ENCODE assay signal across 17 cellular contexts in genomic region chr6:134936927-134937326, GRCh38. TPM values are rescaled to one million over a fixed set of nuclear protein-coding genes. Genes with fewer than 3 reads are reported as not detected.
DNase-seq lines count a peak whose midpoint lies in the region; TF ChIP-seq lines count a peak whose summit lies in the region.
"Had no signal": no experiment of that assay in that cellular context is flagged by ENCODE, and none has a peak within 500 bp of the region (broad histone marks: within the 10 kb centered on the region; RNA-seq: fewer than 3 reads in every experiment).

No MANE protein-coding gene starts in this region.

- no peaks in the 10 kb centered on the region for H3K36me3 ChIP-seq in mesenchymal stem cell (ENCODE audit: control insufficient read depth in 1 of 2, insufficient read depth in 2 of 2, low read depth in 1 of 2, low read length in 2 of 2)
- no peaks in the 10 kb centered on the region for H3K36me3 ChIP-seq in Karpas-422 (ENCODE audit: insufficient read depth, low read length)
- no peaks in the 10 kb centered on the region for H3K36me3 ChIP-seq in colonic mucosa
- no peaks in the 10 kb centered on the region for H3K36me3 ChIP-seq in H7 (replicated peaks; ENCODE audit: control insufficient read depth, insufficient read depth, low read length)
- H3K36me3 ChIP-seq: adrenal gland, BE2C had no signal

- H3K79me1 ChIP-seq in mesenchymal stem cell (replicated peaks; ENCODE audit: low read length, poor library complexity, severe bottlenecking), result no peaks in the 10 kb centered on the region

- in situ Hi-C loops in astrocyte of the spinal cord (cut with HindIII; ENCODE audit: low sequenced_read_pairs), result no loop called here

- H2BK12ac ChIP-seq in mesenchymal stem cell (ENCODE audit: low read length in 2 of 2), result no peak overlapping the region

- CTCF ChIA-PET in AG04449 (lab: Yijun Ruan, JAX), result interaction anchor here (0.7 to 10.5 kb wide), 6 partner anchors 8 to 814 kb away, joined by 3 to 150 read pairs (median 40); no protein-coding TSS in a partner anchor

- H2BK5ac ChIP-seq in mesenchymal stem cell (ENCODE audit: low read depth, low read length, poor library complexity, severe bottlenecking), result no peak overlapping the region

- no peak overlapping the region for H4K8ac ChIP-seq in mesenchymal stem cell (ENCODE audit: low read length)

- H3K9me3 ChIP-seq in mesenchymal stem cell (ENCODE audit: control insufficient read depth, low read length) (no peaks in the 10 kb centered on the region), Karpas-422 (ENCODE audit: low read length) (no peaks in the 10 kb centered on the region), colonic mucosa (no peaks in the 10 kb centered on the region)
- H3K9me3 ChIP-seq: adrenal gland, BE2C, psoas muscle had no signal

- no peaks in the 10 kb centered on the region for H4K20me1 ChIP-seq in Karpas-422 (ENCODE audit: insufficient read depth, low read depth, low read length)

- no peak for TF ChIP-seq CTCF in AG04449 (IDR thresholded peaks at IDR 0.05; ENCODE audit: insufficient read depth, low read length, missing control alignments)
- TF ChIP-seq CTCF in astrocyte of the spinal cord (IDR thresholded peaks at IDR 0.05; ENCODE audit: low read depth, low read length), result no peak
- no peak for TF ChIP-seq CTCF in colonic mucosa (IDR thresholded peaks at IDR 0.05)

- no peak overlapping the region for H2BK120ac ChIP-seq in mesenchymal stem cell (ENCODE audit: low read depth, low read length)

- H3K27ac ChIP-seq in mesenchymal stem cell (ENCODE audit: low read length, poor library complexity, severe bottlenecking), result peak overlapping the region; percentile 58
- H3K27ac ChIP-seq in Karpas-422 (ENCODE audit: low read length), result no peak overlapping the region
- no peak overlapping the region for H3K27ac ChIP-seq in colonic mucosa
- H3K27ac ChIP-seq: adrenal gland, psoas muscle had no signal

- intact Hi-C loops in colonic mucosa (cut with DNase I), result no loop called here

- H3K9ac ChIP-seq in mesenchymal stem cell (ENCODE audit: low read length) (peak overlapping the region; percentile 42), Karpas-422 (ENCODE audit: low read length) (no peak overlapping the region), colonic mucosa (ENCODE audit: low read depth in 2 of 2, low read length in 2 of 2) (no peak overlapping the region)

- H3K18ac ChIP-seq in mesenchymal stem cell (ENCODE audit: low read depth in 1 of 2, low read length in 2 of 2), result no peak overlapping the region

- no peak overlapping the region for H3K23ac ChIP-seq in mesenchymal stem cell (ENCODE audit: low read length in 2 of 2)

- H3K4ac ChIP-seq in mesenchymal stem cell (ENCODE audit: low read depth in 1 of 2, low read length in 2 of 2), result no peak overlapping the region

- H2AK5ac ChIP-seq in mesenchymal stem cell (ENCODE audit: low read length, severe bottlenecking), result no peak overlapping the region

- H3K27me3 ChIP-seq in mesenchymal stem cell (ENCODE audit: control insufficient read depth in 1 of 2, insufficient read depth in 1 of 2, low read length in 2 of 2) (no peaks in the 10 kb centered on the region), Karpas-422 (ENCODE audit: low read length) (no peaks in the 10 kb centered on the region), colonic mucosa (no peaks in the 10 kb centered on the region), H7 (ENCODE audit: control insufficient read depth, insufficient read depth, low read length) (no peaks in the 10 kb centered on the region)
- H3K27me3 ChIP-seq: adrenal gland, BE2C had no signal

- no peak overlapping the region for H4K91ac ChIP-seq in mesenchymal stem cell (ENCODE audit: low read length)

- H3K79me2 ChIP-seq in Karpas-422 (ENCODE audit: low read length), result no peaks in the 10 kb centered on the region

- peak; percentile 91 for DNase-seq in AG04449 (ENCODE audit: low read depth, low spot score)
- DNase-seq in HS-5 (ENCODE audit: low read depth), result peak; percentile 60
- DNase-seq in astrocyte of the spinal cord (ENCODE audit: low read depth, low spot score), result peak; percentile 75
- DNase-seq in mesenchymal stem cell, result peak; percentile 30
- no peak for DNase-seq in Karpas-422
- no peak for DNase-seq in GM19238 (ENCODE audit: insufficient read length, low spot score)
- DNase-seq in colonic mucosa, result no peak
- no peak for DNase-seq in H7
- DNase-seq: adrenal gland; BE2C; DMS79 treated with DMSO at 0.1 percent for 48 hours; effector memory CD8-positive, alpha-beta T cell; NCI-H187; NCI-H748 treated with DMSO at 0.1 percent for 48 hours; psoas muscle; SHP77 treated with DMSO at 0.1 percent for 48 hours had no signal

- H3K4me1 ChIP-seq in mesenchymal stem cell (ENCODE audit: control insufficient read depth, insufficient read depth, low read depth, low read length) (peaks cover 24% of the 10 kb centered on the region), Karpas-422 (ENCODE audit: low read length) (no peaks in the 10 kb centered on the region), colonic mucosa (no peaks in the 10 kb centered on the region)
- H3K4me1 ChIP-seq: adrenal gland, BE2C, psoas muscle had no signal

- WGBS in mesenchymal stem cell, result 67% methylated on average over 4 of the region's 5 CpGs

- no peak overlapping the region for H3K14ac ChIP-seq in mesenchymal stem cell (ENCODE audit: low read length in 2 of 2)

- POLR2A ChIA-PET in AG04449 (lab: Yijun Ruan, JAX), result interaction anchor here (1.0 kb wide), 1 partner anchor 28 kb away, joined by 3 read pairs; no protein-coding TSS in a partner anchor

- no peak overlapping the region for H2BK15ac ChIP-seq in mesenchymal stem cell (ENCODE audit: low read depth, poor library complexity, severe bottlenecking)

- no peak overlapping the region for H3K4me3 ChIP-seq in AG04449 (ENCODE audit: low read depth, low read length)
- no peak overlapping the region for H3K4me3 ChIP-seq in astrocyte of the spinal cord (ENCODE audit: low read depth, low read length)
- H3K4me3 ChIP-seq in mesenchymal stem cell (ENCODE audit: insufficient read depth in 1 of 2, low read depth in 1 of 2, low read length in 2 of 2), result no peak overlapping the region
- no peak overlapping the region for H3K4me3 ChIP-seq in Karpas-422 (ENCODE audit: low read length)
- H3K4me3 ChIP-seq in colonic mucosa, result no peak overlapping the region
- no peak overlapping the region for H3K4me3 ChIP-seq in H7 (ENCODE audit: insufficient read depth, low read depth, low read length)
- H3K4me3 ChIP-seq: adrenal gland, psoas muscle had no signal

- no peaks in the 10 kb centered on the region for H3K9me2 ChIP-seq in Karpas-422 (replicated peaks; ENCODE audit: insufficient read depth, low read length)

- H3K4me2 ChIP-seq in mesenchymal stem cell (ENCODE audit: low read length, poor library complexity, severe bottlenecking), result no peak overlapping the region
- H3K4me2 ChIP-seq in Karpas-422 (ENCODE audit: low read depth, low read length, poor library complexity, severe bottlenecking), result no peak overlapping the region

- no peak overlapping the region for H2AFZ ChIP-seq in mesenchymal stem cell (ENCODE audit: low read depth, low read length)
- no peak overlapping the region for H2AFZ ChIP-seq in Karpas-422 (ENCODE audit: low read length)

RNA-seq across cellular contexts. Expression of gene ALDH8A1, which starts 13.0 kb away (rescaled TPM):
- polyA plus RNA-seq in mesenchymal stem cell (2013, experiment 1 of 2), result 0.07 TPM
- polyA plus RNA-seq in mesenchymal stem cell (2013, experiment 2 of 2), result 0.10 TPM
- 0.47 TPM in 1 of 2 replicates, not detected in the other for total RNA-seq in Karpas-422 (2014; rRNA removed; shearing (Covaris generic); ENCODE audit: low replicate concordance)
- total RNA-seq in colonic mucosa, result under 1 TPM; 0.53 to 0.64 TPM
- total RNA-seq in H7 (2014; rRNA removed; shearing (Covaris generic)), result 0.17 and 2.0 TPM in 2 replicates
- polyA plus RNA-seq: IgD-negative memory B cell had no signal

Comparison
In these comparisons a context has a peak if more than half of its experiments do, and no peak if none do; other contexts are left out.
1. DNase-seq: peak in AG04449 (single experiment), HS-5 (single experiment), astrocyte of the spinal cord (single experiment) and mesenchymal stem cell (single experiment); none in Karpas-422 (single experiment), GM19238 (single experiment), colonic mucosa (single experiment) and H7 (single experiment).